ENCODE assay signal across 9 cellular contexts in the genomic region with DNA sequence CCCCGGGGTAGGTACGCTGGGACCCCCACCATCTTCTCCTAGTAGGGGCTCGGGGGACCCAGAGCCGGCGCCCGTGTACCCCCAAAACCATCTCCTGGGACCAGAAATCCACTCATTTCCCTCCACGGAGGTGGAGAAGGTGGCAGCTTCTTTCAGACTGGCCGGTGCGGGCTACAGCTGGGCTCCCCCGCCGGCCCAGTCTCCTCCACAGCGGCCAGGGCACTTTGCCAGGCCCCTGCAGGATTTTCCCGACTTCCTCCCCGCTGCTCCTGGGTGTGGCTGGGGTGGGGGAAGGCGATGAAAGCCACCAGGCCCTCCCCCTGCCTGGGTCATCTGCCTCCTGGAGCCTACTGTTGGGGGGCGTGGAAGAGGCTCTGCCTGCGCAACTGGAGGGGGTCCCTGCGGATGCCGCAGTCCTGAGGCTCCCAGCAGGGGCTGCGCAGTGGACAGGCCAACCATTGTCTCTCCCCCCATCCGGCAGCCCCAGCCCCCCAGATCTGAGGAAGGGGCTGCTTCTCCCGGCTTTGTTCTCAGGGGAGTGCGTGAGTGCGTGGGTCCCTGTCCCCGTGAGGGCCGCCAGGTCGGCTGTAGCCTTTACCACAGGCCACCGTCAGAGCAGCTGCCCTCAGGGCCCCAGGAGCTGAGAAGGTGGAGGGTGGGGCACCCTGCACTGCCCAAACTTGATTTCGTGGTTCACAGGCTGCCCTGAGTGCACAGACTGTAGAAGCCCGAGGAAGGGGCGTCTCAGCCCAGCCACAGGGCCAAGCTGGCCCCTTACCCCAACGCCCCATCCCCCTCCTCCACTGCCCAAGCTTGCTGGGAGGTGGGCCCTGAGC. TPM values are rescaled to one million over a fixed set of nuclear protein-coding genes. Genes with fewer than 3 reads are reported as not detected.
DNase-seq lines count a peak whose midpoint lies in the region; ATAC-seq, FAIRE-seq and TF ChIP-seq lines count a peak whose summit lies in the region.
"Had no signal": no experiment of that assay in that cellular context is flagged by ENCODE, and none has a peak within 500 bp of the region (broad histone marks: within the 10 kb centered on the region; RNA-seq: fewer than 3 reads in every experiment).

No MANE protein-coding gene starts in this region.

- no peak for FAIRE-seq in GM12892 (lab: Jason Lieb, UNC)
- FAIRE-seq: endometrium had no signal

- 14% methylated on average over 2 of the region's 32 CpGs; no CpG with 5 or more reads in 1 of the 2 donors for WGBS in esophagus squamous epithelium, 2 donors

- peaks cover 10% of the 10 kb centered on the region for H3K4me1 Mint-ChIP-seq in stimulated activated naive CD8-positive, alpha-beta T cell treated with anti-CD3 and anti-CD28 coated beads, Interleukin-15, Interleukin-2, amounts not matched to agents 100 ng/mL and 50 ng/mL, for 24 hours (ENCODE audit: low read depth)
- peaks cover 20% of the 10 kb centered on the region for H3K4me1 Mint-ChIP-seq in neural crest cell

- H3K4me3 ChIP-seq in SJSA1 (peak overlapping the region; percentile 92), esophagus squamous epithelium (peak overlapping the region; percentile 65 to 90 (median 82))

- H3K27ac ChIP-seq in SJSA1 (0 out of 2 replicates have a peak overlapping the region, but pooled peaks have one; percentile 10), esophagus squamous epithelium (peak overlapping the region; percentile 64 to 97 (median 90))

- DNase-seq in stimulated activated naive CD8-positive, alpha-beta T cell treated with anti-CD3 and anti-CD28 coated beads, Interleukin-15, Interleukin-2, amounts not matched to agents 100 U/mL and 50 U/mL, for 24 hours = no peak
- DNase-seq in SJSA1 (ENCODE audit: low read depth in 1 of 2, low spot score in 2 of 2) (peak; percentile 74 to 90), esophagus squamous epithelium (lab: John Stamatoyannopoulos, UW) (no peak), neural crest cell (ENCODE audit: low read depth, low spot score) (no peak), GM12892 (ENCODE audit: insufficient read length) (no peak)
- no peak for DNase-seq in activated effector memory CD4-positive, alpha-beta T cell treated with Interleukin-2 at 50 U/mL for 16 hours

- TF ChIP-seq CTCF in esophagus squamous epithelium (IDR thresholded peaks at IDR 0.05) (no peak), neural crest cell (conservative IDR thresholded peaks at IDR 0.05) (no peak)

- H3K27me3 ChIP-seq in SJSA1 (replicated peaks) (no peaks in the 10 kb centered on the region), esophagus squamous epithelium (peaks cover 0 to 11% (median 0%) of the 10 kb centered on the region in 4 donors)

- TF ChIP-seq POLR2A in esophagus squamous epithelium (IDR thresholded peaks at IDR 0.05) = no peak
- no peak for TF ChIP-seq POLR2A in GM12892 (IDR thresholded peaks at IDR 0.05; ENCODE audit: low read depth, low read length)

- no peaks in the 10 kb centered on the region for H3K9me3 Mint-ChIP-seq in stimulated activated naive CD8-positive, alpha-beta T cell treated with anti-CD3 and anti-CD28 coated beads, Interleukin-15, Interleukin-2, amounts not matched to agents 100 ng/mL and 50 ng/mL, for 24 hours
- no peaks in the 10 kb centered on the region for H3K9me3 Mint-ChIP-seq in neural crest cell

- ATAC-seq in stimulated activated naive CD8-positive, alpha-beta T cell treated with anti-CD3 and anti-CD28 coated beads, Interleukin-15, Interleukin-2, amounts not matched to agents 100 U/mL and 50 U/mL, for 24 hours = no peak
- ATAC-seq in GM21381 (IDR thresholded peaks at IDR 0.05; ENCODE audit: unreplicated experiment) = no peak

- H3K27ac Mint-ChIP-seq in stimulated activated naive CD8-positive, alpha-beta T cell treated with anti-CD3 and anti-CD28 coated beads, Interleukin-15, Interleukin-2, amounts not matched to agents 100 ng/mL and 50 ng/mL, for 24 hours = no peak overlapping the region
- H3K27ac Mint-ChIP-seq in neural crest cell (ENCODE audit: unreplicated experiment) = no peak overlapping the region

- no peaks in the 10 kb centered on the region for H3K9me3 ChIP-seq in SJSA1 (replicated peaks)
- H3K9me3 ChIP-seq in esophagus squamous epithelium = no peaks in the 10 kb centered on the region

- intact Hi-C loops in esophagus squamous epithelium (cut with DNase I) = no loop called here

- H3K27me3 Mint-ChIP-seq in stimulated activated naive CD8-positive, alpha-beta T cell treated with anti-CD3 and anti-CD28 coated beads, Interleukin-15, Interleukin-2, amounts not matched to agents 100 ng/mL and 50 ng/mL, for 24 hours = no peaks in the 10 kb centered on the region
- H3K27me3 Mint-ChIP-seq in neural crest cell (ENCODE audit: low read depth) = no peaks in the 10 kb centered on the region

- H3K4me1 ChIP-seq in SJSA1 (replicated peaks) = peaks cover 43% of the 10 kb centered on the region
- H3K4me1 ChIP-seq in esophagus squamous epithelium = peaks cover 36 to 68% (median 40%) of the 10 kb centered on the region in 3 donors

- H3K36me3 ChIP-seq in SJSA1 = peaks cover 38% of the 10 kb centered on the region
- no peaks in the 10 kb centered on the region for H3K36me3 ChIP-seq in esophagus squamous epithelium

- peak overlapping the region; percentile 23 for H3K4me3 Mint-ChIP-seq in stimulated activated naive CD8-positive, alpha-beta T cell treated with anti-CD3 and anti-CD28 coated beads, Interleukin-15, Interleukin-2, amounts not matched to agents 100 ng/mL and 50 ng/mL, for 24 hours
- H3K4me3 Mint-ChIP-seq in neural crest cell = peak overlapping the region; percentile 79

- H3K36me3 Mint-ChIP-seq in stimulated activated naive CD8-positive, alpha-beta T cell treated with anti-CD3 and anti-CD28 coated beads, Interleukin-15, Interleukin-2, amounts not matched to agents 100 ng/mL and 50 ng/mL, for 24 hours (ENCODE audit: low read depth) = no peaks in the 10 kb centered on the region
- no peaks in the 10 kb centered on the region for H3K36me3 Mint-ChIP-seq in neural crest cell (ENCODE audit: low read depth)

RNA-seq across cellular contexts. Expression of a gene that starts 1.3 kb away (rescaled TPM):
- total RNA-seq in SJSA1 (2014; rRNA removed; shearing (Covaris generic)) = 53.8 and 55.9 TPM in 2 replicates
- total RNA-seq in esophagus squamous epithelium (10 to 100 TPM; 20.0 to 35.8 (median 32.0) TPM), neural crest cell (192 and 203 TPM in 2 replicates)
- 15.1 TPM for polyA plus RNA-seq in GM12892 (2012; ENCODE audit: missing spikeins)

RNA-seq across cellular contexts. Expression of a gene that starts 7.9 kb away (rescaled TPM):
- total RNA-seq in SJSA1 (2014; rRNA removed; shearing (Covaris generic)) = 201 and 353 TPM in 2 replicates
- total RNA-seq in esophagus squamous epithelium = 10 to 100 TPM in 2 of 4 donors, 1 to 10 TPM in 2; 7.2 to 44.3 (median 10.3) TPM
- total RNA-seq in neural crest cell = 17.4 and 22.3 TPM in 2 replicates
- polyA plus RNA-seq in GM12892 (2012; ENCODE audit: missing spikeins) = 54.6 TPM

RNA-seq across cellular contexts. Expression of a gene that starts 21.3 kb away (rescaled TPM):
- total RNA-seq in SJSA1 (2014; rRNA removed; shearing (Covaris generic)) = 55.3 and 68.7 TPM in 2 replicates
- total RNA-seq in esophagus squamous epithelium = 10 to 100 TPM; 15.1 to 16.2 (median 15.3) TPM
- 35.7 and 38.0 TPM in 2 replicates for total RNA-seq in neural crest cell
- not detected for polyA plus RNA-seq in GM12892 (2012; ENCODE audit: missing spikeins)

RNA-seq across cellular contexts. Expression of a gene that starts 39.3 kb away (rescaled TPM):
- 0.11 TPM in 1 of 2 replicates, not detected in the other for total RNA-seq in SJSA1 (2014; rRNA removed; shearing (Covaris generic))
- not detected for total RNA-seq in esophagus squamous epithelium
- 0.11 TPM in 1 of 2 replicates, not detected in the other for total RNA-seq in neural crest cell
- polyA plus RNA-seq in GM12892 (2012; ENCODE audit: missing spikeins) = not detected

RNA-seq across cellular contexts. Expression of a gene that starts 52.9 kb away (rescaled TPM):
- not detected in 2 replicates for total RNA-seq in SJSA1 (2014; rRNA removed; shearing (Covaris generic))
- total RNA-seq in esophagus squamous epithelium (10 to 100 TPM; 11.8 to 25.3 (median 12.3) TPM), neural crest cell (not detected in 2 replicates)
- 0.21 TPM for polyA plus RNA-seq in GM12892 (2012; ENCODE audit: missing spikeins)

Comparison
In these comparisons a context has a peak if more than half of its experiments do, and no peak if none do; other contexts are left out.
1. DNase-seq: peak in SJSA1 (2 of 2); none in stimulated activated naive CD8-positive, alpha-beta T cell treated with anti-CD3 and anti-CD28 coated beads, Interleukin-15, Interleukin-2, amounts not matched to agents 100 U/mL and 50 U/mL, for 24 hours (single experiment), esophagus squamous epithelium (single experiment), neural crest cell (single experiment), activated effector memory CD4-positive, alpha-beta T cell treated with Interleukin-2 at 50 U/mL for 16 hours (single experiment) and GM12892 (single experiment).